ENCODE assay signal across 8 cellular contexts in the genomic region with DNA sequence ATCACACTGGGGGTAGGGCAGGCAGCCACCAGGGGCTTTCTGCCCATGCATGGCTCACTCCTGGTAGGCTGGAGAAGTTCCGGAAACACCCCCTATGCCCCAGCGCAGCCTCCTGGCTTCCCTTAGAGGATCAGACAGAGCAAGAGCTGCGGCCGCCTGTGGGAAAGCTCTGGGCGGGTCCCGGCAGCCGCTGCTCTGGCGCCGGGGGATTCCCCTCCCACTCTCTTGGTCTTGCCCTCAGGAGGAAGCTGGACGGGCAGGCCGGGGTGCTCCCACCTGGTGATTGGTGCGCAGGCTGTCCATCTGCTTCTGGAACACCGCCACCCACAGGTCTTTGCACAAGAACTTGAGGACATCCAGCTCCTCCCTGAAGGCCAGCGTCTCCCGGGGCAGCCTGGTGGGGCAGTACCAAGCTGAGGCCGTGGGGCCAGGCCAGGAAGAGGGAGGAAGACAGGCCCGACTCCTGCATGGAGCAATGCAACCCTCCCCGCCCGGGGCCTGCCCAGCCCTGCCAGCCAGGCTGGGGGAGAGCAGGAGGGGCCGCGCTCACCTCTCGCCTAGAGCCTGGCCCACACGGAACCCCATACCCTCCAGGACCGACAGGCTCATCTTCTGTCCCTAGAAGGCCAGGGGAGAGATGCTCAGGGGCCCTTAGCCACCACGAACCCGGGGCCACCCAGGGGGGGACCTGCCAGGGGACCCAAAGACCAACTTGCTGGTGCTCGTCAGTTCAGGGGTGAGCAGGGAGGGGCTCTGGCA. TPM values are rescaled to one million over a fixed set of nuclear protein-coding genes. Genes with fewer than 3 reads are reported as not detected.
DNase-seq lines count a peak whose midpoint lies in the region; ATAC-seq and TF ChIP-seq lines count a peak whose summit lies in the region.

No MANE protein-coding gene starts in this region.

- ATAC-seq in HG03108 (IDR thresholded peaks at IDR 0.05; ENCODE audit: unreplicated experiment) (peak; percentile 73), natural killer cell (peak; percentile 72 to 89 (median 85))

- H3K4me3 ChIP-seq in colonic mucosa: no peak overlapping the region

- H3K9ac ChIP-seq in colonic mucosa (ENCODE audit: low read depth in 2 of 2, low read length in 2 of 2): no peak overlapping the region

- peaks cover 3% of the 10 kb centered on the region for H3K36me3 Mint-ChIP-seq in T-helper 2 cell treated with Interferon-gamma antibody and Interleukin-4, amounts not matched to agents 5 μg/mL and 100 μg/mL, for 36 hours (ENCODE audit: low read depth)
- no peaks in the 10 kb centered on the region for H3K36me3 Mint-ChIP-seq in natural killer cell

- no peak for TF ChIP-seq CTCF in colonic mucosa (IDR thresholded peaks at IDR 0.05)
- no peak for TF ChIP-seq CTCF in natural killer cell (IDR thresholded peaks at IDR 0.05)

- no peaks in the 10 kb centered on the region for H3K9me3 ChIP-seq in colonic mucosa

- no peak overlapping the region for H3K27ac ChIP-seq in colonic mucosa

- H3K36me3 ChIP-seq in colonic mucosa: no peaks in the 10 kb centered on the region

- H3K4me1 ChIP-seq in colonic mucosa: peaks cover 8% of the 10 kb centered on the region

- H3K9me3 Mint-ChIP-seq in T-helper 2 cell treated with Interferon-gamma antibody and Interleukin-4, amounts not matched to agents 5 μg/mL and 100 μg/mL, for 36 hours: no peaks in the 10 kb centered on the region
- H3K9me3 Mint-ChIP-seq in natural killer cell: no peaks in the 10 kb centered on the region

- intact Hi-C loops in colonic mucosa (cut with DNase I) (no loop called here), natural killer cell (cut with micrococcal nuclease) (no loop called here)

- peak; percentile 51 for DNase-seq in NOMO-1 treated with DMSO at 0.1 percent for 48 hours (lab: John Stamatoyannopoulos, UW; ENCODE audit: unreplicated experiment)
- DNase-seq in NOMO-1 treated with dmso at 0.1 percent for 144 hours (lab: John Stamatoyannopoulos, UW; ENCODE audit: unreplicated experiment): no peak
- peak; percentile 81 for DNase-seq in T-helper 2 cell treated with Interferon-gamma antibody and Interleukin-4, amounts not matched to agents 5 μg/mL and 100 μg/mL, for 36 hours (ENCODE audit: low spot score)
- DNase-seq in colonic mucosa: peak; percentile 75
- peak; percentile 34 for DNase-seq in natural killer cell
- DNase-seq in anterior cingulate cortex (lab: John Stamatoyannopoulos, UW): no peak
- no peak for DNase-seq in NAMALWA (ENCODE audit: low spot score)

- peaks cover 6% of the 10 kb centered on the region for H3K27me3 ChIP-seq in colonic mucosa

- H3K27ac Mint-ChIP-seq in T-helper 2 cell treated with Interferon-gamma antibody and Interleukin-4, amounts not matched to agents 5 μg/mL and 100 μg/mL, for 36 hours: no peak overlapping the region
- H3K27ac Mint-ChIP-seq in natural killer cell: peak overlapping the region; percentile 23 to 72

- no peak overlapping the region for H3K4me3 Mint-ChIP-seq in T-helper 2 cell treated with Interferon-gamma antibody and Interleukin-4, amounts not matched to agents 5 μg/mL and 100 μg/mL, for 36 hours
- no peak overlapping the region for H3K4me3 Mint-ChIP-seq in natural killer cell

- H3K27me3 Mint-ChIP-seq in T-helper 2 cell treated with Interferon-gamma antibody and Interleukin-4, amounts not matched to agents 5 μg/mL and 100 μg/mL, for 36 hours (ENCODE audit: low read depth): peaks cover 3% of the 10 kb centered on the region
- peaks cover 0 to 6% of the 10 kb centered on the region in 2 donors for H3K27me3 Mint-ChIP-seq in natural killer cell (ENCODE audit: low read depth in 2 of 2)

- peaks cover 18% of the 10 kb centered on the region for H3K4me1 Mint-ChIP-seq in T-helper 2 cell treated with Interferon-gamma antibody and Interleukin-4, amounts not matched to agents 5 μg/mL and 100 μg/mL, for 36 hours (ENCODE audit: low read depth)
- H3K4me1 Mint-ChIP-seq in natural killer cell: peaks cover 0 to 18% of the 10 kb centered on the region in 2 donors

RNA-seq across cellular contexts. Expression of a gene that starts 4.0 kb away (rescaled TPM):
- under 1 TPM in 1 of 2 donors, not detected in 1; 0.07 TPM for total RNA-seq in colonic mucosa
- total RNA-seq in natural killer cell: under 1 TPM; 0.55 to 1.00 (median 0.66) TPM

RNA-seq across cellular contexts. Expression of a gene that starts 13.3 kb away (rescaled TPM):
- total RNA-seq in colonic mucosa: 10 to 100 TPM; 17.2 to 35.2 TPM
- total RNA-seq in natural killer cell: 10 to 100 TPM; 38.0 to 47.0 (median 45.2) TPM

RNA-seq across cellular contexts. Expression of a gene that starts 13.8 kb away (rescaled TPM):
- 10 to 100 TPM; 10.4 to 15.9 TPM for total RNA-seq in colonic mucosa
- total RNA-seq in natural killer cell: 10 to 100 TPM; 20.9 to 26.3 (median 21.8) TPM

Comparison
In these comparisons a context has a peak if more than half of its experiments do, and no peak if none do; other contexts are left out.
1. DNase-seq: peak in NOMO-1 treated with DMSO at 0.1 percent for 48 hours (single experiment), T-helper 2 cell treated with Interferon-gamma antibody and Interleukin-4, amounts not matched to agents 5 μg/mL and 100 μg/mL, for 36 hours (single experiment), colonic mucosa (single experiment) and natural killer cell (single experiment); none in NOMO-1 treated with dmso at 0.1 percent for 144 hours (single experiment), anterior cingulate cortex (0 of 58) and NAMALWA (single experiment).